Comparison of ENCODE assay signal across 12 cellular contexts in the genomic region with DNA sequence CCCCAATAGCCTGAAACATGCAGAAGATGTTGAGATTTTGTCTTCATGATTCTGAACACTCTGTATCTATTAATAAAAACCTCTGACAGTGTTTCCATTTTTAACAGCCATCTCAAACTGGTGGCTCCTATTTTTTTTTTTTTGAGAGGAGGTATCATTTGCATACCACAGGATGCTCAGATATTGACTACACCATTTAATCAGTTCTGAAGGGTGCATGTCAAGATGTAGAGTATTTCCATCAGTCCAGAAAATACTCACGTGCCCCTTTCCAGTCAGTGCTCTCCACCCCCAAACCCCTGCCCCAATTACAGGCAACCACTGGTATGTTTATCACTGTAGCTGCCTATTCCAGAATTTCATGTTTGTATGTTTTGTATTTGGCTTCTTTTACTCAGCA.
DNase-seq lines count a peak whose midpoint lies in the region; ATAC-seq and TF ChIP-seq lines count a peak whose summit lies in the region.
"Had no signal": no experiment of that assay in that cellular context is flagged by ENCODE, and none has a peak within 500 bp of the region (broad histone marks: within the 10 kb centered on the region; RNA-seq: fewer than 3 reads in every experiment).

No MANE protein-coding gene starts in this region.

- peaks cover 0 to 5% (median 0%) of the 10 kb centered on the region in 4 donors for H3K4me1 ChIP-seq in tibial artery

- H3K4me1 Mint-ChIP-seq in activated naive CD8-positive, alpha-beta T cell treated with anti-CD3 and anti-CD28 coated beads, Interleukin-2, amount 50 U/mL, for 24 hours, result peaks cover 71% of the 10 kb centered on the region

- intact Hi-C loops in tibial artery (cut with DNase I; ENCODE audit: low total_unique reads), result no loop called here

- peak overlapping the region; percentile 61 for H3K27ac Mint-ChIP-seq in activated naive CD8-positive, alpha-beta T cell treated with anti-CD3 and anti-CD28 coated beads, Interleukin-2, amount 50 U/mL, for 24 hours
- H3K27ac Mint-ChIP-seq: WTC11 had no signal

- H3K36me3 ChIP-seq in tibial artery, result peaks cover 0 to 12% (median 0%) of the 10 kb centered on the region in 3 donors
- H3K36me3 ChIP-seq: sigmoid colon had no signal

- no peak overlapping the region for H3K27ac ChIP-seq in tibial artery
- H3K27ac ChIP-seq: HL-60, sigmoid colon had no signal

- H3K27me3 Mint-ChIP-seq in activated naive CD8-positive, alpha-beta T cell treated with anti-CD3 and anti-CD28 coated beads, Interleukin-2, amount 50 U/mL, for 24 hours, result no peaks in the 10 kb centered on the region

- no peaks in the 10 kb centered on the region for H3K27me3 ChIP-seq in tibial artery
- H3K27me3 ChIP-seq: sigmoid colon had no signal

- peak; percentile 82 for ATAC-seq in GM18502 (IDR thresholded peaks at IDR 0.05; ENCODE audit: poor library complexity, unreplicated experiment)
- peak; percentile 60 for ATAC-seq in GM19455 (IDR thresholded peaks at IDR 0.05; ENCODE audit: unreplicated experiment)
- peak; percentile 63 for ATAC-seq in HG03103 (IDR thresholded peaks at IDR 0.05; ENCODE audit: low read depth, unreplicated experiment)
- ATAC-seq in activated naive CD8-positive, alpha-beta T cell treated with anti-CD3 and anti-CD28 coated beads, Interleukin-2, amount 50 U/mL, for 24 hours, result peak; percentile 59
- ATAC-seq: WTC11 had no signal

- H3K4me3 Mint-ChIP-seq in activated naive CD8-positive, alpha-beta T cell treated with anti-CD3 and anti-CD28 coated beads, Interleukin-2, amount 50 U/mL, for 24 hours, result no peak overlapping the region
- H3K4me3 Mint-ChIP-seq: WTC11 had no signal

- no peaks in the 10 kb centered on the region for H3K9me3 ChIP-seq in tibial artery
- H3K9me3 ChIP-seq: sigmoid colon had no signal

- DNase-seq in activated naive CD8-positive, alpha-beta T cell treated with anti-CD3 and anti-CD28 coated beads, Interleukin-2, amount 50 U/mL, for 24 hours, result no peak
- DNase-seq in SHP77 (lab: John Stamatoyannopoulos, UW) (no peak), cerebellum (ENCODE audit: low spot score) (no peak), NCI-H82 treated with DMSO at 0.1 percent for 48 hours (lab: John Stamatoyannopoulos, UW; ENCODE audit: unreplicated experiment) (no peak), tibial artery (no peak)
- DNase-seq: RPMI8226, sigmoid colon had no signal

- peaks cover 27% of the 10 kb centered on the region for H3K36me3 Mint-ChIP-seq in activated naive CD8-positive, alpha-beta T cell treated with anti-CD3 and anti-CD28 coated beads, Interleukin-2, amount 50 U/mL, for 24 hours (ENCODE audit: low read depth)

- TF ChIP-seq CTCF in tibial artery (IDR thresholded peaks at IDR 0.05), result no peak

- no peaks in the 10 kb centered on the region for H3K9me3 Mint-ChIP-seq in activated naive CD8-positive, alpha-beta T cell treated with anti-CD3 and anti-CD28 coated beads, Interleukin-2, amount 50 U/mL, for 24 hours
- H3K9me3 Mint-ChIP-seq: WTC11 had no signal

- H3K4me3 ChIP-seq in tibial artery, result no peak overlapping the region
- H3K4me3 ChIP-seq: sigmoid colon had no signal
